Comparison of ENCODE assay signal across 8 cellular contexts in the genomic region with DNA sequence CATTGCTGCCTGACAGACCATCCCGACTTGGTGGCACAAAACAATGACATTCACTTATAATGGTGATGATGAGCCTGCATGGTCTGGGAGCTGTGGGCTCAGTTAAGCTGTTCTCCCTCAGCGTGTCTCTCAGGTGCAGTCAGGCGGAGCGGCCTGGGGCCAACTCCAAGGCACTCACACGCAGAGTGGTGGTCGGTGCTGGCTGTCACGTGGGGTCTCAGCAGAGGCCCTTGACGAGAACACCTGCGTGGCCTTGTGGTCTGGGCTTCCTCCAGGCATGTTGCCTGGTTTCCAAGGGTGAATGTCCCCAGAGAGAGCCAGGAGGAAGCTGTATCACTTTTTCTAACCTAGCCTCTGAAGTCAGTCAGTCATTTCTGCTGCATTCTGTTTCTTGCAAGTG. TPM values are rescaled to one million over a fixed set of nuclear protein-coding genes. Genes with fewer than 3 reads are reported as not detected.
DNase-seq lines count a peak whose midpoint lies in the region; ATAC-seq, FAIRE-seq and TF ChIP-seq lines count a peak whose summit lies in the region.

No MANE protein-coding gene starts in this region.

- no peak overlapping the region for H3K27ac Mint-ChIP-seq in activated CD4-positive, alpha-beta memory T cell treated with anti-CD3 and anti-CD28 coated beads for 36 hours
- H3K27ac Mint-ChIP-seq in activated CD4-positive, alpha-beta T cell treated with anti-CD3 and anti-CD28 coated beads for 36 hours, result no peak overlapping the region

- H3K9me3 Mint-ChIP-seq in activated CD4-positive, alpha-beta memory T cell treated with anti-CD3 and anti-CD28 coated beads for 36 hours, result no peaks in the 10 kb centered on the region
- no peaks in the 10 kb centered on the region for H3K9me3 Mint-ChIP-seq in activated CD4-positive, alpha-beta T cell treated with anti-CD3 and anti-CD28 coated beads for 36 hours (ENCODE audit: low read depth)

- no peaks in the 10 kb centered on the region for H3K27me3 Mint-ChIP-seq in activated CD4-positive, alpha-beta memory T cell treated with anti-CD3 and anti-CD28 coated beads for 36 hours
- no peaks in the 10 kb centered on the region for H3K27me3 Mint-ChIP-seq in activated CD4-positive, alpha-beta T cell treated with anti-CD3 and anti-CD28 coated beads for 36 hours

- peak; percentile 78 for ATAC-seq in GM21529 (IDR thresholded peaks at IDR 0.05; ENCODE audit: unreplicated experiment)
- peak; percentile 67 for ATAC-seq in HG03565 (IDR thresholded peaks at IDR 0.05; ENCODE audit: unreplicated experiment)
- peak; percentile 7 for ATAC-seq in left colon
- no peak for ATAC-seq in activated CD4-positive, alpha-beta T cell treated with anti-CD3 and anti-CD28 coated beads for 36 hours

- intact Hi-C loops in left colon (cut with DNase I, micrococcal nuclease), result loop anchor here in 1 of 2 donors (5.0 kb wide), 1 partner anchor 184 kb away; no protein-coding TSS in a partner anchor
- intact Hi-C loops in activated CD4-positive, alpha-beta memory T cell treated with anti-CD3 and anti-CD28 coated beads for 36 hours (cut with micrococcal nuclease), result no loop called here
- intact Hi-C loops in activated CD4-positive, alpha-beta T cell treated with anti-CD3 and anti-CD28 coated beads for 36 hours (cut with DNase I, micrococcal nuclease), result loop anchor here (5.0 kb wide), 2 partner anchors 224 to 329 kb away; no protein-coding TSS in a partner anchor

- H3K4me1 Mint-ChIP-seq in activated CD4-positive, alpha-beta memory T cell treated with anti-CD3 and anti-CD28 coated beads for 36 hours (ENCODE audit: low read depth), result no peaks in the 10 kb centered on the region
- no peaks in the 10 kb centered on the region for H3K4me1 Mint-ChIP-seq in activated CD4-positive, alpha-beta T cell treated with anti-CD3 and anti-CD28 coated beads for 36 hours

- POLR2A ChIA-PET in activated CD4-positive, alpha-beta memory T cell treated with anti-CD3 and anti-CD28 coated beads for 36 hours (lab: Charles Lee), result no interaction called here
- POLR2A ChIA-PET in activated CD4-positive, alpha-beta T cell treated with anti-CD3 and anti-CD28 coated beads for 36 hours (lab: Charles Lee), result no interaction called here

- DNase-seq in GM12892 (ENCODE audit: insufficient read length) (peak; percentile 40), left colon (no peak), HUDEP-2 (lab: John Stamatoyannopoulos, UW; ENCODE audit: unreplicated experiment in 76 of 76) (no peak), NCI-H1092 (lab: John Stamatoyannopoulos, UW) (no peak)
- DNase-seq in activated CD4-positive, alpha-beta memory T cell treated with anti-CD3 and anti-CD28 coated beads for 36 hours, result no peak
- DNase-seq in activated CD4-positive, alpha-beta T cell treated with anti-CD3 and anti-CD28 coated beads for 36 hours, result no peak

- TF ChIP-seq POLR2A in GM12892 (IDR thresholded peaks at IDR 0.05; ENCODE audit: low read depth, low read length), result peak; percentile 24; the same call in 1 of the 2 replicates

- CTCF ChIA-PET in activated CD4-positive, alpha-beta memory T cell treated with anti-CD3 and anti-CD28 coated beads for 36 hours (lab: Charles Lee), result interaction anchor here (0.6 to 4.2 kb wide), 21 partner anchors 11 to 253 kb away, joined by 3 to 34 read pairs (median 5); a partner anchor contains a TSS
- CTCF ChIA-PET in activated CD4-positive, alpha-beta T cell treated with anti-CD3 and anti-CD28 coated beads for 36 hours (lab: Charles Lee), result interaction anchor here (0.7 to 3.0 kb wide), 14 partner anchors 9 to 224 kb away, joined by 3 to 24 read pairs (median 5); no protein-coding TSS in a partner anchor

- FAIRE-seq in GM12892 (lab: Jason Lieb, UNC), result peak; percentile 90

- H3K36me3 Mint-ChIP-seq in activated CD4-positive, alpha-beta memory T cell treated with anti-CD3 and anti-CD28 coated beads for 36 hours, result no peaks in the 10 kb centered on the region
- no peaks in the 10 kb centered on the region for H3K36me3 Mint-ChIP-seq in activated CD4-positive, alpha-beta T cell treated with anti-CD3 and anti-CD28 coated beads for 36 hours (ENCODE audit: low read depth)

- no peak overlapping the region for H3K4me3 Mint-ChIP-seq in activated CD4-positive, alpha-beta memory T cell treated with anti-CD3 and anti-CD28 coated beads for 36 hours
- H3K4me3 Mint-ChIP-seq in activated CD4-positive, alpha-beta T cell treated with anti-CD3 and anti-CD28 coated beads for 36 hours, result no peak overlapping the region

RNA-seq across cellular contexts. Expression of a gene that starts 29.8 kb away (rescaled TPM):
- 9.8 TPM for polyA plus RNA-seq in GM12892 (2012; ENCODE audit: missing spikeins)
- 10 to 100 TPM in 1 of 2 donors, 1 to 10 TPM in 1; 9.4 to 13.6 TPM for total RNA-seq in left colon
- total RNA-seq in activated CD4-positive, alpha-beta memory T cell treated with anti-CD3 and anti-CD28 coated beads for 36 hours, result 1 to 10 TPM; 3.0 TPM
- total RNA-seq in activated CD4-positive, alpha-beta T cell treated with anti-CD3 and anti-CD28 coated beads for 36 hours, result 1 to 10 TPM; 2.3 to 2.5 TPM
